Comparison of ENCODE assay signal across 11 cellular contexts in genomic region chr9:89177021-89177400, GRCh38. TPM values are rescaled to one million over a fixed set of nuclear protein-coding genes. Genes with fewer than 3 reads are reported as not detected.
DNase-seq lines count a peak whose midpoint lies in the region; ATAC-seq and TF ChIP-seq lines count a peak whose summit lies in the region.
"Had no signal": no experiment of that assay in that cellular context is flagged by ENCODE, and none has a peak within 500 bp of the region (broad histone marks: within the 10 kb centered on the region; RNA-seq: fewer than 3 reads in every experiment).

No MANE protein-coding gene starts in this region.

- POLR2A ChIA-PET in Panc1 (lab: Charles Lee): no interaction called here
- POLR2A ChIA-PET in CD8-positive, alpha-beta memory T cell (lab: Charles Lee): no interaction called here

- H3K27me3 ChIP-seq in Panc1 (ENCODE audit: control insufficient read depth, insufficient read depth, low read length) (no peaks in the 10 kb centered on the region), neuronal stem cell (ENCODE audit: control insufficient read depth in 3 of 3, insufficient read depth in 3 of 3, low read depth in 1 of 3, low read length in 3 of 3) (peaks cover 0 to 7% (median 0%) of the 10 kb centered on the region in 3 experiments), foreskin keratinocyte (peaks cover 47% of the 10 kb centered on the region)
- H3K27me3 ChIP-seq in CD8-positive, alpha-beta memory T cell (ENCODE audit: insufficient read depth, low read length, poor library complexity, severe bottlenecking): peaks cover 19% of the 10 kb centered on the region

- H3K4me2 ChIP-seq in neuronal stem cell (ENCODE audit: insufficient read depth, low read length, poor library complexity, severe bottlenecking): peak overlapping the region; percentile 96

- peaks cover 8% of the 10 kb centered on the region for H3K4me1 ChIP-seq in Panc1 (ENCODE audit: control insufficient read depth, insufficient read depth, low read length)
- H3K4me1 ChIP-seq in neuronal stem cell (ENCODE audit: control insufficient read depth in 2 of 2, insufficient read depth in 1 of 2, low read depth in 1 of 2, low read length in 2 of 2): peaks cover 24 to 33% of the 10 kb centered on the region in 2 donors
- peaks cover 12% of the 10 kb centered on the region for H3K4me1 ChIP-seq in CD8-positive, alpha-beta memory T cell (ENCODE audit: insufficient read depth, low read length)
- H3K4me1 ChIP-seq in foreskin keratinocyte: peaks cover 15% of the 10 kb centered on the region

- H3K4me1 Mint-ChIP-seq in Calu3 (ENCODE audit: low read depth, unreplicated experiment): peaks cover 37% of the 10 kb centered on the region
- peaks cover 16 to 22% (median 17%) of the 10 kb centered on the region in 3 donors for H3K4me1 Mint-ChIP-seq in CD8-positive, alpha-beta memory T cell

- H2BK120ac ChIP-seq in neuronal stem cell (ENCODE audit: low read depth, low read length): no peak overlapping the region

- H2AFZ ChIP-seq in neuronal stem cell (ENCODE audit: low read length): peak overlapping the region; percentile 71

- H3K4me3 Mint-ChIP-seq in Calu3 (ENCODE audit: low read depth, unreplicated experiment): peak overlapping the region; percentile 80
- H3K4me3 Mint-ChIP-seq in CD8-positive, alpha-beta memory T cell: no peak overlapping the region

- H3K18ac ChIP-seq in neuronal stem cell (ENCODE audit: low read length): no peak overlapping the region

- H3K79me1 ChIP-seq in neuronal stem cell (ENCODE audit: low read depth, low read length): peaks cover 2% of the 10 kb centered on the region

- H3K9me3 Mint-ChIP-seq in Calu3 (ENCODE audit: low read depth, unreplicated experiment): no peaks in the 10 kb centered on the region
- peaks cover 0 to 3% (median 0%) of the 10 kb centered on the region in 5 donors for H3K9me3 Mint-ChIP-seq in CD8-positive, alpha-beta memory T cell

- in situ Hi-C loops in Panc1 (cut with HindIII; ENCODE audit: low pct_unique_long_range_greater_than_20kb, low sequenced_read_pairs): no loop called here

- no peak overlapping the region for H2BK5ac ChIP-seq in neuronal stem cell (ENCODE audit: low read length)

- BruUV-seq in Calu3 (replicated peaks; lab: Mats Ljungman, UMichigan): no TSS peak
- BruUV-seq in Panc1 (replicated peaks; lab: Mats Ljungman, UMichigan): no TSS peak

- no peak overlapping the region for H3K9ac ChIP-seq in neuronal stem cell (ENCODE audit: low read depth, low read length, poor library complexity)

- peak overlapping the region; percentile 66 for H3K27ac ChIP-seq in Panc1 (ENCODE audit: low read length)
- H3K27ac ChIP-seq in neuronal stem cell (replicated peaks; ENCODE audit: low read length): no peak overlapping the region
- H3K27ac ChIP-seq in CD8-positive, alpha-beta memory T cell (ENCODE audit: low read depth, low read length): no peak overlapping the region
- H3K27ac ChIP-seq in foreskin keratinocyte: no peak overlapping the region

- peaks cover 20% of the 10 kb centered on the region for H3K36me3 Mint-ChIP-seq in Calu3 (ENCODE audit: insufficient read depth, unreplicated experiment)
- no peaks in the 10 kb centered on the region for H3K36me3 Mint-ChIP-seq in CD8-positive, alpha-beta memory T cell

- no peak overlapping the region for H2BK15ac ChIP-seq in neuronal stem cell (ENCODE audit: low read length)

- H3K27ac Mint-ChIP-seq in Calu3 (ENCODE audit: unreplicated experiment): no peak overlapping the region
- no peak overlapping the region for H3K27ac Mint-ChIP-seq in CD8-positive, alpha-beta memory T cell

- H3K27me3 Mint-ChIP-seq in Calu3 (ENCODE audit: unreplicated experiment): no peaks in the 10 kb centered on the region
- peaks cover 24 to 75% of the 10 kb centered on the region in 2 donors for H3K27me3 Mint-ChIP-seq in CD8-positive, alpha-beta memory T cell

- CTCF ChIA-PET in Calu3 (lab: Charles Lee): no interaction called here
- CTCF ChIA-PET in Panc1 (lab: Charles Lee): no interaction called here
- CTCF ChIA-PET in CD8-positive, alpha-beta memory T cell (lab: Charles Lee): no interaction called here

- DNase-seq in Calu3: no peak
- DNase-seq in Panc1 (ENCODE audit: low read depth, low spot score): no peak
- peak; percentile 49 for DNase-seq in fibroblast of peridontal ligament (ENCODE audit: extremely low read depth)
- DNase-seq in neuronal stem cell (ENCODE audit: low spot score): no peak
- DNase-seq in CD8-positive, alpha-beta memory T cell: no peak
- no peak for DNase-seq in foreskin keratinocyte
- no peak for DNase-seq in activated effector memory CD4-positive, alpha-beta T cell treated with anti-CD3 and anti-CD28 coated beads, Interleukin-2, amount 50 U/mL, for 16 hours
- no peak for DNase-seq in midbrain (lab: John Stamatoyannopoulos, UW)
- DNase-seq: activated CD4-positive, alpha-beta T cell treated with anti-CD3 and anti-CD28 coated beads, Interleukin-2, amount 50 U/mL, for 48 hours; NCI-H146 had no signal

- no peak overlapping the region for H3K4ac ChIP-seq in neuronal stem cell (ENCODE audit: low read length)

- H3K36me3 ChIP-seq in Panc1 (ENCODE audit: control insufficient read depth, insufficient read depth, low read length) (no peaks in the 10 kb centered on the region), neuronal stem cell (replicated peaks in 1 of 2; ENCODE audit: control insufficient read depth in 2 of 2, insufficient read depth in 2 of 2, low read length in 2 of 2) (peaks cover 2 to 23% of the 10 kb centered on the region in 2 donors)
- no peaks in the 10 kb centered on the region for H3K36me3 ChIP-seq in CD8-positive, alpha-beta memory T cell (ENCODE audit: insufficient read depth, low read length)

- no peak overlapping the region for H3K23ac ChIP-seq in neuronal stem cell (ENCODE audit: low read depth, low read length, poor library complexity)

- H3K14ac ChIP-seq in neuronal stem cell (ENCODE audit: low read length): no peak overlapping the region

- no peak overlapping the region for H4K8ac ChIP-seq in neuronal stem cell (ENCODE audit: low read depth, low read length)

- H3K4me3 ChIP-seq in Panc1 (ENCODE audit: low read depth in 2 of 2, low read length in 2 of 2): peak overlapping the region; percentile 50 to 57
- H3K4me3 ChIP-seq in neuronal stem cell (ENCODE audit: low read length in 2 of 2): peak overlapping the region; percentile 78 to 96
- no peak overlapping the region for H3K4me3 ChIP-seq in CD8-positive, alpha-beta memory T cell (ENCODE audit: low read length)

- H4K91ac ChIP-seq in neuronal stem cell (ENCODE audit: low read depth, low read length, poor library complexity): no peak overlapping the region

- H3K9me3 ChIP-seq in Panc1 (ENCODE audit: control insufficient read depth, insufficient read depth, low read depth, low read length) (no peaks in the 10 kb centered on the region), neuronal stem cell (replicated peaks in 1 of 2; ENCODE audit: control insufficient read depth in 2 of 2, insufficient read depth in 1 of 2, low read depth in 1 of 2, low read length in 2 of 2) (no peaks in the 10 kb centered on the region)
- H3K9me3 ChIP-seq in CD8-positive, alpha-beta memory T cell (ENCODE audit: low read length): no peaks in the 10 kb centered on the region

- H2BK12ac ChIP-seq in neuronal stem cell (ENCODE audit: low read length): no peak overlapping the region

- intact Hi-C loops in Calu3 (cut with micrococcal nuclease; ENCODE audit: unreplicated experiment): no loop called here
- intact Hi-C loops in Panc1 (cut with micrococcal nuclease; ENCODE audit: unreplicated experiment): no loop called here

- TF ChIP-seq CTCF in Calu3 (IDR thresholded peaks at IDR 0.05; ENCODE audit: unreplicated experiment) (no peak), Panc1 (IDR thresholded peaks at IDR 0.05) (no peak), foreskin keratinocyte (conservative IDR thresholded peaks at IDR 0.05) (no peak)

- H2AK5ac ChIP-seq in neuronal stem cell (ENCODE audit: low read depth, low read length): no peak overlapping the region

- ATAC-seq in Panc1 (peak; percentile 5; the same call in 1 of the 2 replicates), foreskin keratinocyte (no peak)
- ATAC-seq: HCT116 had no signal

- no CpG with 5 or more reads among the region's 8 CpGs for WGBS in neuronal stem cell (ENCODE audit: extremely low coverage in 2 of 2, insufficient read length in 2 of 2, insufficient replicate concordance in 1 of 2), 2 donors

RNA-seq across cellular contexts. Expression of gene SHC3, which starts 1.6 kb away (rescaled TPM):
- 2.3 and 4.0 TPM in 2 replicates for total RNA-seq in Calu3 (2022)
- total RNA-seq in Panc1 (2021; ENCODE audit: unreplicated experiment): 1.7 TPM
- polyA plus RNA-seq in Panc1 (2012; ENCODE audit: insufficient read length): 1.2 TPM
- polyA plus RNA-seq in neuronal stem cell (2013, experiment 1 of 2): 6.9 TPM
- polyA plus RNA-seq in neuronal stem cell (2013, experiment 2 of 2): 7.0 TPM
- total RNA-seq in CD8-positive, alpha-beta memory T cell: not detected
- polyA plus RNA-seq in CD8-positive, alpha-beta memory T cell: not detected
- under 0.01 and 0.07 TPM in 2 replicates for total RNA-seq in foreskin keratinocyte
- 0.01 and 0.07 TPM in 2 replicates for polyA plus RNA-seq in foreskin keratinocyte
